In genomic region chr5:173768267-173768806, GRCh38 we compare ENCODE assay signal across 17 cellular contexts.
DNase-seq lines count a peak whose midpoint lies in the region; TF ChIP-seq lines count a peak whose summit lies in the region.
"Had no signal": no experiment of that assay in that cellular context is flagged by ENCODE, and none has a peak within 500 bp of the region (broad histone marks: within the 10 kb centered on the region; RNA-seq: fewer than 3 reads in every experiment).

No MANE protein-coding gene starts in this region.

- TF ChIP-seq CTCF in VCaP (conservative IDR thresholded peaks at IDR 0.05) (no peak), prostate gland (IDR thresholded peaks at IDR 0.05) (no peak)

- H3K9me3 ChIP-seq in iPS-15b (ENCODE audit: control insufficient read depth, insufficient read depth, low read length) (no peaks in the 10 kb centered on the region), prostate gland (no peaks in the 10 kb centered on the region)
- H3K9me3 ChIP-seq: Peyer's patch had no signal

- DNase-seq in DMS 273 (lab: John Stamatoyannopoulos, UW; ENCODE audit: unreplicated experiment), result peak; percentile 17
- no peak for DNase-seq in DMS 273 treated with DMSO at 0.1 percent for 48 hours (lab: John Stamatoyannopoulos, UW)
- no peak for DNase-seq in prostate gland (ENCODE audit: low spot score)
- DNase-seq in activated CD4-positive, alpha-beta T cell treated with anti-CD3 and anti-CD28 coated beads, Interleukin-2, amount 50 U/mL, for 48 hours, result no peak
- no peak for DNase-seq in NCI-H2029 treated with DMSO at 0.1 percent for 48 hours (lab: John Stamatoyannopoulos, UW)
- DNase-seq in T1000 (lab: John Stamatoyannopoulos, UW), result no peak
- DNase-seq: CD8-positive, alpha-beta memory T cell; GF-D8; KG1; NCI-H1048; NCI-H226; NCI-H524 treated with DMSO at 0.1 percent for 48 hours; Peyer's patch; SHP77 treated with DMSO at 0.1 percent for 48 hours had no signal

- no peak for TF ChIP-seq POLR2A in prostate gland (IDR thresholded peaks at IDR 0.05)

- H3K36me3 ChIP-seq in iPS-15b (ENCODE audit: control insufficient read depth, insufficient read depth, low read length) (no peaks in the 10 kb centered on the region), prostate gland (no peaks in the 10 kb centered on the region)
- H3K36me3 ChIP-seq: Peyer's patch had no signal

- H3K27me3 ChIP-seq in iPS-15b (ENCODE audit: control insufficient read depth, insufficient read depth, low read length) (no peaks in the 10 kb centered on the region), prostate gland (replicated peaks; ENCODE audit: insufficient read depth) (no peaks in the 10 kb centered on the region)
- H3K27me3 ChIP-seq: Peyer's patch had no signal

- H3K4me1 ChIP-seq in iPS-15b (ENCODE audit: control insufficient read depth, insufficient read depth, low read length) (peaks cover 9% of the 10 kb centered on the region), prostate gland (replicated peaks) (no peaks in the 10 kb centered on the region)

- 88% methylated on average over 5 of the region's 5 CpGs for WGBS in prostate gland

- H3K4me3 ChIP-seq in iPS-15b (ENCODE audit: low read depth, low read length) (no peak overlapping the region), prostate gland (no peak overlapping the region)
- H3K4me3 ChIP-seq: Peyer's patch had no signal

- peak overlapping the region; percentile 70 for H3K27ac ChIP-seq in VCaP
- H3K27ac ChIP-seq in prostate gland, result peak overlapping the region; percentile 34 to 74
- H3K27ac ChIP-seq: 22Rv1 had no signal

- intact Hi-C loops in prostate gland (cut with DNase I), result loop anchor here (10.0 kb wide), 1 partner anchor 116 kb away; the partner anchor contains the start of gene CPEB4

- H3K9ac ChIP-seq in iPS-15b (ENCODE audit: low read depth, low read length), result peak overlapping the region; percentile 8
